11 cellular contexts compared by ENCODE assay signal in the genomic region with DNA sequence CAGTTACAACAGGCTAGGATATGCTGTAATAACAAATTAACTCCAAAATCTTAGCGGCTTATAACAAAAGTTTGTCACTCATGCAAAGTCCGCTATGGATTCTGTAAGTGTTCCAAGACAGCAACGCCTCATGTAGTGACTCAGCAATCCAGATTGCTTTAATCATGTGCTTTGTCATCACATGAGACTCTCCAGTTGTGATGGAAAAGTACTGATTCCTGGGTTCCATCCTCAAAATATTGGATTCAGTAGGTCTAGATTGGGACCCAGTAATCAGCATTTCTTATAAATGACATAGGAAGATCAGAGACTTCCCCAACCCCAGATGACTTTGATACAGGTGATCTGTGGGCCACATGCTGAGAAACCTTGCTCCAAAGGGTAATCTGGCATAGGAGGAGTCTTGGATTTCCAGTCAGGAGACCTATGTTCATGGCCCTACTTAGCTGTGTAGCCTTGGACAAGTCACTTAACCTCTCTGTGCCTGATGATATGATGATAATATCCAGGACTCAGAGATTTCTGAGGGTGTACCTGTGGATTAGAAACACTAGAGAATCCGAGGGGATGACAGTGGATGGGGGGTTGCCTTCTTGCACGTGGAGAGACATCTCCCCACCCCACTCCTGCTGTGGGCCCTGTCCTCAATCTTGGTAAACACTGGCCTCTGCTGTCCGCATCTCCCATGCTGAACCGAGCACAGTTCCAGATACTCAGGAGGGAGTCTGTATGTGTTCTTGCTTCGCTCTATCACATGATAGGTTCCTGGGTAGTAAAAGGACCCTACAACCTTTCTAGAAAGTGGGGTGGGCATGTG.
DNase-seq lines count a peak whose midpoint lies in the region; ATAC-seq and TF ChIP-seq lines count a peak whose summit lies in the region.
"Had no signal": no experiment of that assay in that cellular context is flagged by ENCODE, and none has a peak within 500 bp of the region (broad histone marks: within the 10 kb centered on the region; RNA-seq: fewer than 3 reads in every experiment).

No MANE protein-coding gene starts in this region.

- DNase-seq in EH (ENCODE audit: low read depth) (peak; percentile 82), NCI-H226 (peak; percentile 60), dorsolateral prefrontal cortex (peak in 5 of 10 donors; percentile 8 to 43 (median 35)), pons (ENCODE audit: low spot score) (peak; percentile 75), NCI-H345 treated with DMSO at 0.1 percent for 48 hours (lab: John Stamatoyannopoulos, UW; ENCODE audit: unreplicated experiment) (no peak), NCI-H526 (lab: John Stamatoyannopoulos, UW) (no peak)
- DNase-seq: gastrocnemius medialis; stimulated activated CD4-positive, alpha-beta T cell treated with anti-CD3 and anti-CD28 coated beads, Interleukin-15, amount 100 ng/mL, for 24 hours; stomach had no signal

- peak overlapping the region in 56 of 59 donors; percentile 11 to 90 (median 81) for H3K27ac ChIP-seq in dorsolateral prefrontal cortex
- H3K27ac ChIP-seq: gastrocnemius medialis, stomach had no signal

- intact Hi-C loops in dorsolateral prefrontal cortex (cut with DNase I): loop anchor here in 1 of 2 donors (5.0 kb wide), 1 partner anchor 67 kb away; the partner anchor contains the start of gene CORO2B

- peak in 42 of 56 donors; percentile 14 to 64 (median 38) for TF ChIP-seq CTCF in dorsolateral prefrontal cortex (IDR thresholded peaks at IDR 0.05 in 54 of 56, conservative IDR thresholded peaks at IDR 0.05 in 2 of 56; ENCODE audit: low read depth in 1 of 56, partially characterized antibody in 56 of 56)

- H3K4me3 ChIP-seq in dorsolateral prefrontal cortex: no peak overlapping the region
- H3K4me3 ChIP-seq: gastrocnemius medialis, stomach had no signal

- no peaks in the 10 kb centered on the region for H3K27me3 ChIP-seq in dorsolateral prefrontal cortex
- H3K27me3 ChIP-seq: gastrocnemius medialis, stomach had no signal

- ATAC-seq in GM21447 (IDR thresholded peaks at IDR 0.05; ENCODE audit: unreplicated experiment): no peak
- ATAC-seq: gastrocnemius medialis, WTC11 had no signal

Comparison
In these comparisons a context has a peak if more than half of its experiments do, and no peak if none do; other contexts are left out.
1. DNase-seq: peak in EH (single experiment), NCI-H226 (single experiment) and pons (single experiment); none in NCI-H345 treated with DMSO at 0.1 percent for 48 hours (single experiment) and NCI-H526 (0 of 2).